Comparison of ENCODE assay signal across 8 cellular contexts in genomic region chr19:43465468-43466120, GRCh38. TPM values are rescaled to one million over a fixed set of nuclear protein-coding genes. Genes with fewer than 3 reads are reported as not detected.
A peak's percentile ranks its signal among the peaks of the same experiment; 100 is the strongest.
DNase-seq lines count a peak whose midpoint lies in the region; ATAC-seq and TF ChIP-seq lines count a peak whose summit lies in the region.

Gene LYPD3 (minus strand): TSS chr19:43465608. CDS start chr19:43465571, 37 bp downstream.

- BruUV-seq in HCT116 (replicated peaks; lab: Mats Ljungman, UMichigan): no TSS peak

- no peaks in the 10 kb centered on the region for H3F3A ChIP-seq in smooth muscle cell (ENCODE audit: low read depth)

- H3K27ac ChIP-seq in HCT116 (ENCODE audit: low read depth, low read length): peak within 1 kb of the TSS; percentile 26; the same call in 1 of the 2 replicates
- H3K27ac ChIP-seq in left ventricle myocardium inferior (replicated peaks): peak within 1 kb of the TSS; percentile 84
- peak within 1 kb of the TSS; percentile 38 for H3K27ac ChIP-seq in smooth muscle cell (ENCODE audit: low read depth)

- RAD21 ChIA-PET in HCT116 (lab: Charles Lee; ENCODE audit: low non-redundant PET in 1 of 2, low total read pairs in 2 of 2, uncharacterized antibody in 2 of 2, unreplicated experiment in 2 of 2): no interaction called here

- H3K27me3 Mint-ChIP-seq in activated B cell treated with CpG ODN at 0.5 μM for 24 hours: peaks cover 7% of the 10 kb centered on the region

- peak within 1 kb of the TSS; percentile 57 for H3K9ac ChIP-seq in HCT116 (ENCODE audit: low read length)
- peak within 1 kb of the TSS; percentile 39 for H3K9ac ChIP-seq in smooth muscle cell (ENCODE audit: low read depth)

- no peaks in the 10 kb centered on the region for H4K20me1 ChIP-seq in HCT116 (ENCODE audit: insufficient read depth)
- no peaks in the 10 kb centered on the region for H4K20me1 ChIP-seq in smooth muscle cell (ENCODE audit: low read depth)

- peak within 1 kb of the TSS; percentile 35 to 73 for H3K4me3 ChIP-seq in HCT116 (replicated peaks in 1 of 2; ENCODE audit: low read depth in 1 of 2, low read length in 2 of 2)
- H3K4me3 ChIP-seq in left ventricle myocardium inferior: peak within 1 kb of the TSS; percentile 72
- peak within 1 kb of the TSS; percentile 71 for H3K4me3 ChIP-seq in smooth muscle cell

- no peak for TF ChIP-seq RAD21 in HCT116 (IDR thresholded peaks at IDR 0.05; ENCODE audit: low read depth)

- intact Hi-C loops in HCT116 (cut with micrococcal nuclease): no loop called here
- intact Hi-C loops in activated B cell treated with CpG ODN at 0.5 μM for 24 hours (cut with micrococcal nuclease): no loop called here
- intact Hi-C loops in left ventricle myocardium inferior (cut with micrococcal nuclease): no loop called here
- intact Hi-C loops in head of caudate nucleus (cut with DNase I): no loop called here

- no peaks in the 10 kb centered on the region for H3K9me2 ChIP-seq in HCT116 (ENCODE audit: insufficient read depth)

- DNase-seq in HCT116 (ENCODE audit: low read depth, low spot score): peak; percentile 71
- no peak for DNase-seq in activated B cell treated with CpG ODN at 0.5 μM for 24 hours
- DNase-seq in left ventricle myocardium inferior: no peak
- no peak for DNase-seq in smooth muscle cell (lab: John Stamatoyannopoulos, UW; ENCODE audit: unreplicated experiment)
- no peak for DNase-seq in head of caudate nucleus
- DNase-seq in NCI-H82 treated with DMSO at 0.1 percent for 48 hours (lab: John Stamatoyannopoulos, UW; ENCODE audit: unreplicated experiment): no peak
- DNase-seq in NK-92 treated with Interleukin-12 subunit alpha and Interleukin-12 subunit beta, amount 100 ng/mL, for 24 hours (lab: John Stamatoyannopoulos, UW): no peak

- H3K36me3 Mint-ChIP-seq in activated B cell treated with CpG ODN at 0.5 μM for 24 hours (ENCODE audit: low read depth): no peaks in the 10 kb centered on the region

- peak within 1 kb of the TSS; percentile 83 for H2AFZ ChIP-seq in HCT116 (ENCODE audit: low read depth, low read length, poor library complexity, severe bottlenecking)
- H2AFZ ChIP-seq in smooth muscle cell (ENCODE audit: low read depth): no peak within 1 kb of the TSS

- CTCF ChIA-PET in HCT116 (lab: Charles Lee): interaction anchor here (1.6 to 3.0 kb wide), 2 partner anchors 19 to 54 kb away, joined by 5 to 19 read pairs; no protein-coding TSS in a partner anchor
- CTCF ChIA-PET in activated B cell treated with CpG ODN at 0.5 μM for 24 hours (lab: Charles Lee): interaction anchor here (3.1 to 3.2 kb wide), 2 partner anchors 19 to 54 kb away, joined by 17 to 21 read pairs; no protein-coding TSS in a partner anchor

- H3K79me2 ChIP-seq in HCT116 (ENCODE audit: insufficient read depth, low read length) (no peaks in the 10 kb centered on the region), smooth muscle cell (ENCODE audit: low read depth) (no peaks in the 10 kb centered on the region)

- WGBS in smooth muscle cell (ENCODE audit: low lambda C conversion rate): 25% methylated on average over 24 of the region's 24 CpGs

- H3K36me3 ChIP-seq in HCT116 (ENCODE audit: control insufficient read depth in 1 of 2, insufficient read depth in 2 of 2, low read length in 2 of 2) (no peaks in the 10 kb centered on the region), left ventricle myocardium inferior (no peaks in the 10 kb centered on the region), smooth muscle cell (ENCODE audit: low read depth) (no peaks in the 10 kb centered on the region)

- ATAC-seq in HCT116: peak; percentile 55
- no peak for ATAC-seq in activated B cell treated with CpG ODN at 0.5 μM for 24 hours (ENCODE audit: low read depth)
- ATAC-seq in HG03354 (IDR thresholded peaks at IDR 0.05; ENCODE audit: poor library complexity, severe bottlenecking, unreplicated experiment): no peak

- no peaks in the 10 kb centered on the region for H3K9me3 ChIP-seq in HCT116 (ENCODE audit: control insufficient read depth in 1 of 2, insufficient read depth in 1 of 2, low read depth in 1 of 2, low read length in 2 of 2)
- H3K9me3 ChIP-seq in left ventricle myocardium inferior (replicated peaks): no peaks in the 10 kb centered on the region
- no peaks in the 10 kb centered on the region for H3K9me3 ChIP-seq in smooth muscle cell (replicated peaks; ENCODE audit: low read depth)

- H3K4me1 ChIP-seq in HCT116 (ENCODE audit: control insufficient read depth in 1 of 2, insufficient read depth in 2 of 2, low read length in 2 of 2) (peaks cover 22 to 62% of the 10 kb centered on the region in 2 experiments), left ventricle myocardium inferior (peaks cover 22% of the 10 kb centered on the region), smooth muscle cell (ENCODE audit: low read depth) (peaks cover 4% of the 10 kb centered on the region)

- H3K9me3 Mint-ChIP-seq in activated B cell treated with CpG ODN at 0.5 μM for 24 hours: no peaks in the 10 kb centered on the region

- H3K4me3 Mint-ChIP-seq in activated B cell treated with CpG ODN at 0.5 μM for 24 hours: peak within 1 kb of the TSS; percentile 92

- H3K27me3 ChIP-seq in HCT116 (ENCODE audit: insufficient read depth, low read length): no peaks in the 10 kb centered on the region
- H3K27me3 ChIP-seq in left ventricle myocardium inferior (ENCODE audit: low read depth): peaks cover 16% of the 10 kb centered on the region
- H3K27me3 ChIP-seq in smooth muscle cell (ENCODE audit: low read depth): no peaks in the 10 kb centered on the region

- peak within 1 kb of the TSS; percentile 100 for H3K4me2 ChIP-seq in HCT116 (ENCODE audit: low read length)
- peak within 1 kb of the TSS; percentile 88 for H3K4me2 ChIP-seq in smooth muscle cell

- H3K4me1 Mint-ChIP-seq in activated B cell treated with CpG ODN at 0.5 μM for 24 hours: peaks cover 17% of the 10 kb centered on the region

- POLR2A ChIA-PET in HCT116 (lab: Charles Lee): interaction anchor here (1.3 kb wide), 1 partner anchor 9 kb away, joined by 3 read pairs; no protein-coding TSS in a partner anchor
- POLR2A ChIA-PET in activated B cell treated with CpG ODN at 0.5 μM for 24 hours (lab: Charles Lee): no interaction called here

- TF ChIP-seq CTCF in HCT116 (IDR thresholded peaks at IDR 0.05 in 2 of 3, conservative IDR thresholded peaks at IDR 0.05 in 1 of 3; ENCODE audit: borderline replicate concordance in 1 of 3, insufficient read depth in 1 of 3, low read depth in 2 of 3, low read length in 2 of 3) (no peak), activated B cell treated with CpG ODN at 0.5 μM for 24 hours (IDR thresholded peaks at IDR 0.05) (no peak), left ventricle myocardium inferior (IDR thresholded peaks at IDR 0.05; ENCODE audit: borderline replicate concordance) (no peak), smooth muscle cell (IDR thresholded peaks at IDR 0.05; ENCODE audit: borderline replicate concordance, insufficient read depth, poor library complexity, severe bottlenecking) (no peak)

- TF ChIP-seq POLR2A in HCT116 (IDR thresholded peaks at IDR 0.05; ENCODE audit: borderline replicate concordance, extremely low read depth, insufficient read depth, insufficient read length): no peak

- no peak within 1 kb of the TSS for H3K27ac Mint-ChIP-seq in activated B cell treated with CpG ODN at 0.5 μM for 24 hours

TF ChIP-seq in HCT116, 20 proteins besides CTCF, POLR2A, EP300 and RAD21:
- TF ChIP-seq SP1 (IDR thresholded peaks at IDR 0.05; ENCODE audit: low read depth) (peak; percentile 56), TCF7L2 (IDR thresholded peaks at IDR 0.05; ENCODE audit: borderline replicate concordance, extremely low read depth, insufficient read depth, insufficient read length) (peak; percentile 57), JUND (IDR thresholded peaks at IDR 0.05) (peak; percentile 58), CEBPB (IDR thresholded peaks at IDR 0.05; ENCODE audit: low read depth) (peak; percentile 78), EGR1 (IDR thresholded peaks at IDR 0.05; ENCODE audit: low read depth) (no peak), ZNF274 (IDR thresholded peaks at IDR 0.05; ENCODE audit: low read depth, low read length) (no peak), ATF3 (IDR thresholded peaks at IDR 0.05) (no peak), FOSL1 (IDR thresholded peaks at IDR 0.05; ENCODE audit: low read depth) (peak; percentile 66), MAX (IDR thresholded peaks at IDR 0.05) (0 out of 2 replicates have a peak, but pooled peaks have one; percentile 31), POLR2AphosphoS5 (IDR thresholded peaks at IDR 0.05; ENCODE audit: low read depth, low read length) (peak; percentile 44; the same call in 1 of the 2 replicates)
TF ChIP-seq in HCT116: peak in this region for 7.

RNA-seq across cellular contexts. Expression of gene LYPD3, which starts in this region (rescaled TPM):
- 3.6 TPM for total RNA-seq in HCT116 (2021; ENCODE audit: unreplicated experiment)
- polyA plus RNA-seq in HCT116 (2012): 6.3 and 9.4 TPM in 2 replicates
- total RNA-seq in activated B cell treated with CpG ODN at 0.5 μM for 24 hours: 0.24 TPM in 1 of 2 replicates, not detected in the other
- 0.38 TPM for total RNA-seq in left ventricle myocardium inferior
- total RNA-seq in smooth muscle cell: 12.7 and 20.6 TPM in 2 replicates
- 17.9 and 36.9 TPM in 2 replicates for polyA plus RNA-seq in smooth muscle cell

Comparison
In these comparisons a context has a peak if more than half of its experiments do, and no peak if none do; other contexts are left out.
1. H3K27ac ChIP-seq: peak in every context shown above with its lines; median percentile 84 in left ventricle myocardium inferior; 38 in smooth muscle cell; 26 in HCT116.